33 cellular contexts compared by ENCODE assay signal in genomic region chr3:193939527-193939926, GRCh38.
"Had no signal": no experiment of that assay in that cellular context is flagged by ENCODE, and none has a peak within 500 bp of the region (broad histone marks: within the 10 kb centered on the region; RNA-seq: fewer than 3 reads in every experiment).

No MANE protein-coding gene starts in this region.

- H3K36me3 ChIP-seq: adrenal gland, brain microvascular endothelial cell, breast epithelium had no signal

- DNase-seq: activated B cell treated with CpG ODN at 0.5 μM for 24 hours; activated CD4-positive, alpha-beta memory T cell treated with anti-CD3 and anti-CD28 coated beads for 36 hours; activated CD4-positive, alpha-beta T cell treated with anti-CD3 and anti-CD28 coated beads for 4 hours; activated CD4-positive, alpha-beta T cell treated with anti-CD3 and anti-CD28 coated beads, Interleukin-2, amount 10 ng/mL, durations not matched to agents 24 days and 14 days; activated CD4-positive, alpha-beta T cell treated with anti-CD3 and anti-CD28 coated beads, Interleukin-2, amount 50 U/mL, for 1 hour; activated CD4-positive, alpha-beta T cell treated with anti-CD3 and anti-CD28 coated beads, Interleukin-2, amount 50 U/mL, for 4 hours; activated CD4-positive, CD25-positive, alpha-beta regulatory T cell treated with anti-CD3 and anti-CD28 coated beads, Interleukin-2, amount 50 U/mL, for 72 hours; activated CD8-positive, alpha-beta memory T cell treated with anti-CD3 and anti-CD28 coated beads, Interleukin-2, amount 50 U/mL, for 4 hours; activated CD8-positive, alpha-beta T cell treated with anti-CD3 and anti-CD28 coated beads for 36 hours; activated effector memory CD4-positive, alpha-beta T cell treated with anti-CD3 and anti-CD28 coated beads, Interleukin-2, amount 50 U/mL, for 16 hours; activated gamma-delta T cell treated with Interleukin-2 at 50 U/mL for 16 hours; activated naive CD4-positive, alpha-beta T cell; activated naive CD4-positive, alpha-beta T cell treated with anti-CD3 and anti-CD28 coated beads for 36 hours; activated naive CD4-positive, alpha-beta T cell treated with anti-CD3 and anti-CD28 coated beads, Interleukin-2, amount 50 U/mL, for 16 hours; activated naive CD8-positive, alpha-beta T cell treated with anti-CD3 and anti-CD28 coated beads for 36 hours; activated T-cell treated with anti-CD3 and anti-CD28 coated beads for 4 hours; activated T-cell treated with anti-CD3 and anti-CD28 coated beads, Interleukin-2, amount 50 U/mL, for 1 hour; activated T-cell treated with anti-CD3 and anti-CD28 coated beads, Interleukin-2, amount 50 U/mL, for 4 hours; activated T-cell treated with anti-CD3 and anti-CD28 coated beads, Interleukin-2, amount 50 U/mL, for 72 hours; adrenal gland; amniotic stem cell; aorta; body of pancreas; brain microvascular endothelial cell; central memory CD4-positive, alpha-beta T cell; T-helper 2 cell; T-helper 9 cell had no signal

- FAIRE-seq: astrocyte, TTC549 had no signal

- H3K4me1 ChIP-seq: adrenal gland, body of pancreas, breast epithelium had no signal

- ATAC-seq: activated CD8-positive, alpha-beta T cell treated with anti-CD3 and anti-CD28 coated beads for 36 hours; activated naive CD4-positive, alpha-beta T cell treated with anti-CD3 and anti-CD28 coated beads, Interleukin-2, amount 50 U/mL, for 72 hours; activated T-cell treated with anti-CD3 and anti-CD28 coated beads, Interleukin-2, amount 50 U/mL, for 4 hours; activated T-cell treated with anti-CD3 and anti-CD28 coated beads, Interleukin-2, amount 50 U/mL, for 72 hours; activated T-helper 17 cell treated with anti-CD3 and anti-CD28 coated beads, Interleukin-2, amount 50 U/mL, for 72 hours; body of pancreas had no signal

- H3K4me3 ChIP-seq: adrenal gland, body of pancreas, breast epithelium had no signal

- H3K27ac ChIP-seq: adrenal gland, body of pancreas, brain microvascular endothelial cell, breast epithelium, VCaP had no signal

- H3K9me3 ChIP-seq: adrenal gland, body of pancreas, breast epithelium had no signal

- H3K27me3 ChIP-seq: adrenal gland, body of pancreas, breast epithelium had no signal
